ENCODE assay signal across 14 cellular contexts in genomic region chr6:114471450-114471849, GRCh38.
DNase-seq lines count a peak whose midpoint lies in the region; ATAC-seq and TF ChIP-seq lines count a peak whose summit lies in the region.
"Had no signal": no experiment of that assay in that cellular context is flagged by ENCODE, and none has a peak within 500 bp of the region (broad histone marks: within the 10 kb centered on the region; RNA-seq: fewer than 3 reads in every experiment).

No MANE protein-coding gene starts in this region.

- no peak overlapping the region for H4K5ac ChIP-seq in H9 (ENCODE audit: insufficient read length, low read depth, low read length)

- POLR2A ChIA-PET in PC-3 (lab: Charles Lee; ENCODE audit: unreplicated experiment), result no interaction called here
- POLR2A ChIA-PET in PC-9 (lab: Charles Lee; ENCODE audit: unreplicated experiment), result no interaction called here

- no peak overlapping the region for H2BK5ac ChIP-seq in H9 (ENCODE audit: insufficient read length, low read length)

- no peak overlapping the region for H3K23ac ChIP-seq in H9 (ENCODE audit: insufficient read length, low read depth, low read length)

- H3F3A ChIP-seq in PC-3 (ENCODE audit: low read length, unreplicated experiment) (no peaks in the 10 kb centered on the region), neural progenitor cell (ENCODE audit: low read depth) (no peaks in the 10 kb centered on the region), PC-9 (ENCODE audit: insufficient read depth, low read depth) (no peaks in the 10 kb centered on the region)

- no peak overlapping the region for H4K91ac ChIP-seq in H9 (ENCODE audit: insufficient read length, low read depth, low read length)

- H2BK15ac ChIP-seq in H9 (ENCODE audit: low read depth, low read length), result no peak overlapping the region

- H3K4me2 ChIP-seq in H9 (ENCODE audit: insufficient read depth, insufficient read length, low read length) (no peak overlapping the region), PC-3 (ENCODE audit: low read length) (no peak overlapping the region), neural progenitor cell (no peak overlapping the region), PC-9 (no peak overlapping the region)
- H3K4me2 ChIP-seq: A549 had no signal

- H3K9me3 ChIP-seq in H9 (ENCODE audit: control insufficient read depth, low read depth, low read length) (no peaks in the 10 kb centered on the region), PC-3 (ENCODE audit: low read length) (no peaks in the 10 kb centered on the region), neural progenitor cell (ENCODE audit: low read depth) (no peaks in the 10 kb centered on the region), PC-9 (ENCODE audit: insufficient read depth, low read depth) (no peaks in the 10 kb centered on the region)
- H3K9me3 ChIP-seq: A549, BE2C had no signal

- H3K79me2 ChIP-seq in H9 (ENCODE audit: insufficient read depth, low read length) (no peaks in the 10 kb centered on the region), PC-3 (ENCODE audit: low read length) (no peaks in the 10 kb centered on the region), neural progenitor cell (ENCODE audit: low read depth) (no peaks in the 10 kb centered on the region), PC-9 (ENCODE audit: low read depth) (no peaks in the 10 kb centered on the region)

- CTCF ChIA-PET in PC-3 (lab: Charles Lee) (no interaction called here), PC-9 (lab: Charles Lee) (no interaction called here)

- no peak; the same call in 1 of the 2 replicates for ATAC-seq in PC-3
- ATAC-seq: A549, HepG2 had no signal

- H2BK20ac ChIP-seq in H9 (ENCODE audit: low read depth, low read length, poor library complexity, severe bottlenecking), result no peak overlapping the region

- DNase-seq in H9 (peak; percentile 46), PC-3 (peak; percentile 53), epithelial cell of esophagus (ENCODE audit: low read depth) (peak; percentile 1), neural progenitor cell (ENCODE audit: low spot score) (peak; percentile 11), NCI-H128 (lab: John Stamatoyannopoulos, UW; ENCODE audit: unreplicated experiment) (no peak), NCI-H1930 (lab: John Stamatoyannopoulos, UW) (no peak), PC-9 (no peak)
- DNase-seq: BE2C; CD4-positive, alpha-beta memory T cell; DMS79; GDM1 had no signal

- TF ChIP-seq CTCF in H9 (conservative IDR thresholded peaks at IDR 0.05), result no peak
- no peak for TF ChIP-seq CTCF in PC-3 (conservative IDR thresholded peaks at IDR 0.05; ENCODE audit: low read depth, low read length)
- TF ChIP-seq CTCF in epithelial cell of esophagus (IDR thresholded peaks at IDR 0.05; ENCODE audit: insufficient read depth, low read depth, low read length, missing control alignments), result no peak
- TF ChIP-seq CTCF in neural progenitor cell (IDR thresholded peaks at IDR 0.05), result no peak
- TF ChIP-seq CTCF in PC-9 (conservative IDR thresholded peaks at IDR 0.05), result no peak

- no peaks in the 10 kb centered on the region for H3K79me1 ChIP-seq in H9 (ENCODE audit: insufficient read depth, low read depth, low read length, poor library complexity, severe bottlenecking)

- no peak overlapping the region for H3K14ac ChIP-seq in H9 (ENCODE audit: insufficient read depth, low read length)

- H2BK120ac ChIP-seq in H9 (ENCODE audit: low read depth, low read length, poor library complexity, severe bottlenecking), result no peak overlapping the region

- H3K27ac ChIP-seq in H9 (ENCODE audit: insufficient read length, low read depth, low read length) (no peak overlapping the region), PC-3 (ENCODE audit: low read length) (no peak overlapping the region), neural progenitor cell (no peak overlapping the region), PC-9 (no peak overlapping the region)
- H3K27ac ChIP-seq: A549, C4-2B had no signal

- H3K18ac ChIP-seq in H9 (ENCODE audit: insufficient read length, low read depth, low read length), result no peak overlapping the region

- BruUV-seq in PC-3 (replicated peaks; lab: Mats Ljungman, UMichigan), result no TSS peak
- no TSS peak for BruUV-seq in PC-9 (replicated peaks; lab: Mats Ljungman, UMichigan)

- WGBS in H9 (ENCODE audit: extremely low coverage, insufficient read length, low lambda C conversion rate), result no CpG with 5 or more reads among the region's 3 CpGs

- peak overlapping the region in 1 of 3 experiments; percentile 29; a peak in 1 of 7 replicates for H3K27ac Mint-ChIP-seq in H9
- no peak overlapping the region for H3K27ac Mint-ChIP-seq in neural progenitor cell
- H3K27ac Mint-ChIP-seq: CD4-positive, alpha-beta memory T cell had no signal

- H2AFZ ChIP-seq in H9 (ENCODE audit: low read length) (no peak overlapping the region), PC-3 (ENCODE audit: low read length) (no peak overlapping the region), neural progenitor cell (replicated peaks) (no peak overlapping the region), PC-9 (no peak overlapping the region)

- no peaks in the 10 kb centered on the region; the same call in 1 of the 2 replicates for H3K4me1 ChIP-seq in H9 (ENCODE audit: insufficient read depth, low read length)
- peaks cover 29% of the 10 kb centered on the region for H3K4me1 ChIP-seq in PC-3 (ENCODE audit: insufficient read depth, low read length)
- no peaks in the 10 kb centered on the region for H3K4me1 ChIP-seq in neural progenitor cell
- H3K4me1 ChIP-seq in PC-9 (replicated peaks; ENCODE audit: insufficient read depth), result no peaks in the 10 kb centered on the region
- H3K4me1 ChIP-seq: A549, BE2C had no signal

- H3K27me3 Mint-ChIP-seq in H9 (ENCODE audit: low read depth), result no peaks in the 10 kb centered on the region
- no peaks in the 10 kb centered on the region for H3K27me3 Mint-ChIP-seq in neural progenitor cell (ENCODE audit: insufficient read depth, low read depth)
- H3K27me3 Mint-ChIP-seq: CD4-positive, alpha-beta memory T cell had no signal

- H3K56ac ChIP-seq in H9 (ENCODE audit: insufficient read length, low read depth, low read length), result no peak overlapping the region

- H3K36me3 Mint-ChIP-seq in H9 (ENCODE audit: insufficient read depth in 1 of 3, low read depth in 3 of 3), result peaks cover 1 to 11% (median 10%) of the 10 kb centered on the region in 3 experiments; a peak in 5 of 7 replicates
- no peaks in the 10 kb centered on the region for H3K36me3 Mint-ChIP-seq in neural progenitor cell
- H3K36me3 Mint-ChIP-seq: CD4-positive, alpha-beta memory T cell had no signal

- H3K9me2 ChIP-seq in PC-3 (replicated peaks; ENCODE audit: low read length) (no peaks in the 10 kb centered on the region), PC-9 (ENCODE audit: insufficient read depth) (no peaks in the 10 kb centered on the region)

- H4K8ac ChIP-seq in H9 (replicated peaks; ENCODE audit: insufficient read length, low read depth, low read length), result no peak overlapping the region

- H3K9me3 Mint-ChIP-seq in H9 (no peaks in the 10 kb centered on the region; a peak in 1 of 5 replicates), neural progenitor cell (no peaks in the 10 kb centered on the region)

- H3K36me3 ChIP-seq in PC-3 (ENCODE audit: low read depth, low read length), result no peaks in the 10 kb centered on the region
- H3K36me3 ChIP-seq in neural progenitor cell, result no peaks in the 10 kb centered on the region
- H3K36me3 ChIP-seq in PC-9 (ENCODE audit: low read depth), result no peaks in the 10 kb centered on the region
- H3K36me3 ChIP-seq: BE2C had no signal

- H3K27me3 ChIP-seq in H9 (ENCODE audit: insufficient read depth, low read length) (no peaks in the 10 kb centered on the region), PC-3 (ENCODE audit: low read length) (no peaks in the 10 kb centered on the region), neural progenitor cell (no peaks in the 10 kb centered on the region), PC-9 (ENCODE audit: insufficient read depth, low read depth) (no peaks in the 10 kb centered on the region)
- H3K27me3 ChIP-seq: BE2C had no signal

- no peak overlapping the region for H3K4ac ChIP-seq in H9 (ENCODE audit: low read depth, low read length)

- H2BK12ac ChIP-seq in H9 (ENCODE audit: insufficient read length, low read depth, low read length), result no peak overlapping the region

- H3K4me3 ChIP-seq in PC-3 (ENCODE audit: low read length) (no peak overlapping the region), epithelial cell of esophagus (ENCODE audit: low read length) (no peak overlapping the region), neural progenitor cell (no peak overlapping the region), PC-9 (no peak overlapping the region)
- H3K4me3 ChIP-seq: A549 had no signal

- H2AK5ac ChIP-seq in H9 (ENCODE audit: insufficient read length, low read length), result no peak overlapping the region

- H3T11ph ChIP-seq in H9 (ENCODE audit: low read length), result no peak overlapping the region

- H3K4me3 Mint-ChIP-seq in H9, result no peak overlapping the region
- no peak overlapping the region for H3K4me3 Mint-ChIP-seq in neural progenitor cell
- H3K4me3 Mint-ChIP-seq: CD4-positive, alpha-beta memory T cell had no signal

- no peaks in the 10 kb centered on the region for H3K23me2 ChIP-seq in H9 (ENCODE audit: insufficient read length, low read depth, low read length, poor library complexity, severe bottlenecking)

- no peak overlapping the region for H3K9ac ChIP-seq in H9 (ENCODE audit: extremely low read depth, insufficient read length, low read length)
- H3K9ac ChIP-seq in PC-3 (ENCODE audit: low read length), result no peak overlapping the region
- H3K9ac ChIP-seq in neural progenitor cell, result no peak overlapping the region

- H3K4me1 Mint-ChIP-seq in H9 (peaks cover 9 to 11% of the 10 kb centered on the region in 2 experiments), neural progenitor cell (peaks cover 2% of the 10 kb centered on the region)
- H3K4me1 Mint-ChIP-seq: CD4-positive, alpha-beta memory T cell had no signal

- intact Hi-C loops in PC-3 (cut with micrococcal nuclease), result no loop called here
- intact Hi-C loops in PC-9 (cut with micrococcal nuclease; ENCODE audit: unreplicated experiment), result no loop called here

- H4K20me1 ChIP-seq in H9 (ENCODE audit: control insufficient read depth, insufficient read depth, insufficient read length) (no peaks in the 10 kb centered on the region), PC-3 (ENCODE audit: low read length) (no peaks in the 10 kb centered on the region), neural progenitor cell (ENCODE audit: low read depth) (no peaks in the 10 kb centered on the region), PC-9 (ENCODE audit: insufficient read depth) (no peaks in the 10 kb centered on the region; the same call in 1 of the 2 replicates)

Comparison
In these comparisons a context has a peak if more than half of its experiments do, and no peak if none do; other contexts are left out.
1. DNase-seq: peak in H9 (single experiment), PC-3 (single experiment), epithelial cell of esophagus (single experiment) and neural progenitor cell (single experiment); none in NCI-H128 (single experiment), NCI-H1930 (0 of 2) and PC-9 (0 of 2).